In the genomic region with DNA sequence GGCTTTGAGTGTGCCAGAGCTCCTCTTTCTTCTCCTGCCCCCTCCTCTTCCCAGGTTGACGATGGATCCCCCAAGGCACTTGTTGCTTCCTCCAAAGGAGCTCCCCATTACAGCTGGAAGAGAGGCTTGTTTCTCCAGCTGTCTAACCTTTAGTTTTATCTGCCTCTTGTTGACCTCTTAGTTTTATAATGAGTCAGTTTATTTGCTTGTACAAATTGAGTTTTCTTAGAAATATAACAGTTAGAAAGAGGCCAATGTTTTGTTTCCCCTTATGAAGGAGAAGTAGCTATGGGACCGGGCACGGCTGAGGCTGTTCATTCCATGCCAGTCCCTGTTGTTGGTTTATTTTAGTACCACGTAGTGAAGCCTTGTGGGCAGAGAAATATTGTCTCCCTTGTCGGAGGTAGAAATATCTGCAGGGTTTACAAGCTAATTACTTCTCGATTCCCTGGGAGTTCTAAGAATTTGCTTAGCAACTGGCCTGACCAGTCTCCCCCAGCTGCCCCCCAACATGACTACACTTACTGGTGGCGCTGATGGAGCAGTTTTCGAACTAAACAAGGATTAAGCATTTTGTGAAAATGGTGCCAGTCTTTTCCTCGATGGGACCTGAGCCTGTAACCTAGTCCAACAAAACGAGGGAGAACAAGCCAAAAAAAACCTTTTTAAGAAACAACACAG, we compare ENCODE assay signal across 11 cellular contexts.
DNase-seq lines count a peak whose midpoint lies in the region; ATAC-seq and TF ChIP-seq lines count a peak whose summit lies in the region.
"Had no signal": no experiment of that assay in that cellular context is flagged by ENCODE, and none has a peak within 500 bp of the region (broad histone marks: within the 10 kb centered on the region; RNA-seq: fewer than 3 reads in every experiment).

No MANE protein-coding gene starts in this region.

- H3K27me3 ChIP-seq in foreskin keratinocyte (no peaks in the 10 kb centered on the region), uterus (no peaks in the 10 kb centered on the region)

- no peaks in the 10 kb centered on the region for H3K9me3 ChIP-seq in uterus

- ATAC-seq in foreskin keratinocyte (peak; percentile 21), GM21360 (IDR thresholded peaks at IDR 0.05; ENCODE audit: unreplicated experiment) (no peak)
- ATAC-seq: activated CD8-positive, alpha-beta T cell treated with anti-CD3 and anti-CD28 coated beads, Interleukin-2, amount 10 ng/mL, durations not matched to agents 7 days and 5 days had no signal

- no peak for TF ChIP-seq CTCF in foreskin keratinocyte (conservative IDR thresholded peaks at IDR 0.05)
- TF ChIP-seq CTCF in neural crest cell (conservative IDR thresholded peaks at IDR 0.05) = no peak
- TF ChIP-seq CTCF in uterus (IDR thresholded peaks at IDR 0.05) = no peak

- TF ChIP-seq POLR2A in uterus (IDR thresholded peaks at IDR 0.05) = no peak

- H3K27me3 Mint-ChIP-seq in neural crest cell (ENCODE audit: low read depth) = no peaks in the 10 kb centered on the region

- DNase-seq in NOMO-1 treated with DMSO at 0.1 percent for 48 hours (lab: John Stamatoyannopoulos, UW; ENCODE audit: unreplicated experiment) = peak; percentile 23
- no peak for DNase-seq in NOMO-1 treated with dmso at 0.1 percent for 144 hours (lab: John Stamatoyannopoulos, UW; ENCODE audit: unreplicated experiment)
- DNase-seq in foreskin keratinocyte = peak in 1 of 2 donors; percentile 6
- DNase-seq in neural crest cell (ENCODE audit: low read depth, low spot score) = no peak
- DNase-seq in uterus = no peak
- no peak for DNase-seq in NCI-H774 (lab: John Stamatoyannopoulos, UW)
- no peak for DNase-seq in NCI-H524 (lab: John Stamatoyannopoulos, UW)
- DNase-seq: activated CD8-positive, alpha-beta T cell treated with anti-CD3 and anti-CD28 coated beads, Interleukin-2, amount 10 ng/mL, durations not matched to agents 7 days and 5 days; HFFc6; NCI-H82 had no signal

- H3K27ac Mint-ChIP-seq in neural crest cell (ENCODE audit: unreplicated experiment) = peak overlapping the region; percentile 72
- H3K27ac Mint-ChIP-seq: activated CD8-positive, alpha-beta T cell treated with anti-CD3 and anti-CD28 coated beads, Interleukin-2, amount 10 ng/mL, durations not matched to agents 7 days and 5 days; HFFc6 had no signal

- H3K4me1 ChIP-seq in foreskin keratinocyte (peaks cover 19% of the 10 kb centered on the region), uterus (peaks cover 0 to 15% of the 10 kb centered on the region in 2 donors)

- no peaks in the 10 kb centered on the region for H3K36me3 ChIP-seq in uterus

- H3K27ac ChIP-seq in foreskin keratinocyte = no peak overlapping the region
- peak overlapping the region; percentile 56 to 74 for H3K27ac ChIP-seq in uterus

- H3K36me3 Mint-ChIP-seq in neural crest cell (ENCODE audit: low read depth) = peaks cover 3% of the 10 kb centered on the region

- peaks cover 46% of the 10 kb centered on the region for H3K4me1 Mint-ChIP-seq in neural crest cell

- intact Hi-C loops in uterus (cut with DNase I; ENCODE audit: low total_unique reads) = no loop called here

- H3K9me3 Mint-ChIP-seq in neural crest cell = peaks cover 4% of the 10 kb centered on the region
- H3K9me3 Mint-ChIP-seq: HFFc6 had no signal

- H3K4me3 ChIP-seq in uterus = no peak overlapping the region

- H3K4me3 Mint-ChIP-seq in neural crest cell = no peak overlapping the region
- H3K4me3 Mint-ChIP-seq: activated CD8-positive, alpha-beta T cell treated with anti-CD3 and anti-CD28 coated beads, Interleukin-2, amount 10 ng/mL, durations not matched to agents 7 days and 5 days; HFFc6 had no signal
